Comparison of ENCODE assay signal across 1 cellular context in the genomic region with DNA sequence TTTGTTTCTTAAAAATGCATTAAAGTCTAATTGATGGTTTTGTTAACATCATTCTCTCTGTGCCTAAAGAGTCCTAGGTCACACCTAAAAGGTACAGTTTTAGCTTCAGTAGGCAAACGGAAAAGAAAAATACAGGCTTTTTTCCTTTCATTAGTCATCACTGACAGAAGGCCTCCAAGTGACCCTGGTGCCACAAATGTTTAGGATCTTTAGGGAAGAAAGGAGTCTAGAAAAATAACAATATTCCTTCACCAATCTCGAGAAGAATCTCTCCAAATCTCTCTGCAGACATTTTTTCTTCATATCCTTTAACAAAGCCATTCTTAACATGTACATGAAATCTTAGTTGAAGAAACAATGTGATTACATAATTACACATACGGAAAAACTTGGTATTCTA.
TF ChIP-seq lines count a peak whose summit lies in the region.

No MANE protein-coding gene starts in this region.

TF ChIP-seq in HCT116, 20 proteins besides CTCF, POLR2A, EP300 and RAD21 (continued from another document):
- TF ChIP-seq, protein P1, sequence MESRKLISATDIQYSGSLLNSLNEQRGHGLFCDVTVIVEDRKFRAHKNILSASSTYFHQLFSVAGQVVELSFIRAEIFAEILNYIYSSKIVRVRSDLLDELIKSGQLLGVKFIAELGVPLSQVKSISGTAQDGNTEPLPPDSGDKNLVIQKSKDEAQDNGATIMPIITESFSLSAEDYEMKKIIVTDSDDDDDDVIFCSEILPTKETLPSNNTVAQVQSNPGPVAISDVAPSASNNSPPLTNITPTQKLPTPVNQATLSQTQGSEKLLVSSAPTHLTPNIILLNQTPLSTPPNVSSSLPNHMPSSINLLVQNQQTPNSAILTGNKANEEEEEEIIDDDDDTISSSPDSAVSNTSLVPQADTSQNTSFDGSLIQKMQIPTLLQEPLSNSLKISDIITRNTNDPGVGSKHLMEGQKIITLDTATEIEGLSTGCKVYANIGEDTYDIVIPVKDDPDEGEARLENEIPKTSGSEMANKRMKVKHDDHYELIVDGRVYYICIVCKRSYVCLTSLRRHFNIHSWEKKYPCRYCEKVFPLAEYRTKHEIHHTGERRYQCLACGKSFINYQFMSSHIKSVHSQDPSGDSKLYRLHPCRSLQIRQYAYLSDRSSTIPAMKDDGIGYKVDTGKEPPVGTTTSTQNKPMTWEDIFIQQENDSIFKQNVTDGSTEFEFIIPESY (IDR thresholded peaks at IDR 0.05; ENCODE audit: extremely low read depth, insufficient replicate concordance, low read length) = no peak
- no peak for TF ChIP-seq EGR1 (IDR thresholded peaks at IDR 0.05; ENCODE audit: low read depth)
- no peak for TF ChIP-seq CBX3 (IDR thresholded peaks at IDR 0.05; ENCODE audit: low read depth)
- no peak for TF ChIP-seq YY1 (IDR thresholded peaks at IDR 0.05; ENCODE audit: extremely low read depth, insufficient replicate concordance, low read depth, low read length)
- no peak for TF ChIP-seq POLR2AphosphoS5 (IDR thresholded peaks at IDR 0.05; ENCODE audit: low read depth, low read length)
- TF ChIP-seq SP1 (IDR thresholded peaks at IDR 0.05; ENCODE audit: low read depth) = no peak
- TF ChIP-seq TCF7L2 (IDR thresholded peaks at IDR 0.05; ENCODE audit: borderline replicate concordance, extremely low read depth, insufficient read depth, insufficient read length) = no peak
- no peak for TF ChIP-seq ZNF274 (IDR thresholded peaks at IDR 0.05; ENCODE audit: low read depth, low read length)
- TF ChIP-seq, protein P2, sequence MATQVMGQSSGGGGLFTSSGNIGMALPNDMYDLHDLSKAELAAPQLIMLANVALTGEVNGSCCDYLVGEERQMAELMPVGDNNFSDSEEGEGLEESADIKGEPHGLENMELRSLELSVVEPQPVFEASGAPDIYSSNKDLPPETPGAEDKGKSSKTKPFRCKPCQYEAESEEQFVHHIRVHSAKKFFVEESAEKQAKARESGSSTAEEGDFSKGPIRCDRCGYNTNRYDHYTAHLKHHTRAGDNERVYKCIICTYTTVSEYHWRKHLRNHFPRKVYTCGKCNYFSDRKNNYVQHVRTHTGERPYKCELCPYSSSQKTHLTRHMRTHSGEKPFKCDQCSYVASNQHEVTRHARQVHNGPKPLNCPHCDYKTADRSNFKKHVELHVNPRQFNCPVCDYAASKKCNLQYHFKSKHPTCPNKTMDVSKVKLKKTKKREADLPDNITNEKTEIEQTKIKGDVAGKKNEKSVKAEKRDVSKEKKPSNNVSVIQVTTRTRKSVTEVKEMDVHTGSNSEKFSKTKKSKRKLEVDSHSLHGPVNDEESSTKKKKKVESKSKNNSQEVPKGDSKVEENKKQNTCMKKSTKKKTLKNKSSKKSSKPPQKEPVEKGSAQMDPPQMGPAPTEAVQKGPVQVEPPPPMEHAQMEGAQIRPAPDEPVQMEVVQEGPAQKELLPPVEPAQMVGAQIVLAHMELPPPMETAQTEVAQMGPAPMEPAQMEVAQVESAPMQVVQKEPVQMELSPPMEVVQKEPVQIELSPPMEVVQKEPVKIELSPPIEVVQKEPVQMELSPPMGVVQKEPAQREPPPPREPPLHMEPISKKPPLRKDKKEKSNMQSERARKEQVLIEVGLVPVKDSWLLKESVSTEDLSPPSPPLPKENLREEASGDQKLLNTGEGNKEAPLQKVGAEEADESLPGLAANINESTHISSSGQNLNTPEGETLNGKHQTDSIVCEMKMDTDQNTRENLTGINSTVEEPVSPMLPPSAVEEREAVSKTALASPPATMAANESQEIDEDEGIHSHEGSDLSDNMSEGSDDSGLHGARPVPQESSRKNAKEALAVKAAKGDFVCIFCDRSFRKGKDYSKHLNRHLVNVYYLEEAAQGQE (IDR thresholded peaks at IDR 0.05; ENCODE audit: low read depth) = no peak
- TF ChIP-seq EZH2phosphoT487 (IDR thresholded peaks at IDR 0.05; ENCODE audit: borderline replicate concordance) = no peak
- TF ChIP-seq SIN3A (IDR thresholded peaks at IDR 0.05; ENCODE audit: low read depth) = no peak
